ENCODE assay signal across 33 cellular contexts in the genomic region with DNA sequence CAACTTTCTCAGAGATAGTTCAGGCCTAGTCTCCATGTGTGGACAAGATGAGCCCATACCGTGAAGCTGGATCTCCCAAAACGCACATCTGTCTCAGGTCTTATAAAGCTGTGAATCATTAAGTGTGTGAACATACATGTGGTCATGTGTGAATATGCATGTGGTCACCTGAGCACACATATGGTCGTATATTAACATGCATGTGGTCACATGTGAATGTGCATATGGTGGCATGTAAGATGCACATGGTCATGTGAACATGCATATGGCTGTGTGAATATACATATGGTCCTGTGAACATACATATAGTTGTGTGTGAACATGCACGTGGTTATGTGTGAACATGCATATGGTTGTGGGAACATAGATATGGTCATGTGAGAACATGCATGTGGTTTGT.
"Had no signal": no experiment of that assay in that cellular context is flagged by ENCODE, and none has a peak within 500 bp of the region (broad histone marks: within the 10 kb centered on the region; RNA-seq: fewer than 3 reads in every experiment).

No MANE protein-coding gene starts in this region.

- H3K27ac ChIP-seq: adrenal gland, body of pancreas, brain microvascular endothelial cell, breast epithelium, cardiac muscle cell, VCaP had no signal

- H3K27me3 ChIP-seq: adrenal gland, body of pancreas, brain microvascular endothelial cell, breast epithelium, cardiac muscle cell had no signal

- FAIRE-seq: astrocyte, TTC549 had no signal

- DNase-seq: activated B cell treated with CpG ODN at 0.5 μM for 24 hours; activated CD4-positive, alpha-beta memory T cell treated with anti-CD3 and anti-CD28 coated beads, Interleukin-2, amount 10 ng/mL, durations not matched to agents 7 days and 5 days; activated CD4-positive, alpha-beta T cell treated with anti-CD3 and anti-CD28 coated beads for 1 hour; activated CD4-positive, alpha-beta T cell treated with anti-CD3 and anti-CD28 coated beads for 36 hours; activated CD4-positive, alpha-beta T cell treated with anti-CD3 and anti-CD28 coated beads for 48 hours; activated CD4-positive, alpha-beta T cell treated with anti-CD3 and anti-CD28 coated beads, Interleukin-2, amount 10 ng/mL, durations not matched to agents 7 days and 5 days; activated CD4-positive, alpha-beta T cell treated with anti-CD3 and anti-CD28 coated beads, Interleukin-2, amount 50 U/mL, for 48 hours; activated CD8-positive, alpha-beta memory T cell treated with anti-CD3 and anti-CD28 coated beads, Interleukin-2, amount 50 U/mL, for 4 hours; activated effector memory CD4-positive, alpha-beta T cell treated with anti-CD3 and anti-CD28 coated beads, Interleukin-2, amount 50 U/mL, for 16 hours; activated gamma-delta T cell treated with Interleukin-2 at 50 U/mL for 16 hours; activated naive CD4-positive, alpha-beta T cell; activated naive CD4-positive, alpha-beta T cell treated with anti-CD3 and anti-CD28 coated beads for 36 hours; activated naive CD4-positive, alpha-beta T cell treated with anti-CD3 and anti-CD28 coated beads, Interleukin-2, amount 50 U/mL, for 16 hours; activated naive CD8-positive, alpha-beta T cell treated with anti-CD3 and anti-CD28 coated beads for 36 hours; activated T-cell treated with anti-CD3 and anti-CD28 coated beads for 4 hours; activated T-cell treated with anti-CD3 and anti-CD28 coated beads, Interleukin-2, amount 50 U/mL, for 1 hour; activated T-cell treated with anti-CD3 and anti-CD28 coated beads, Interleukin-2, amount 50 U/mL, for 4 hours; activated T-cell treated with anti-CD3 and anti-CD28 coated beads, Interleukin-2, amount 50 U/mL, for 72 hours; adrenal gland; amniotic stem cell; aorta; body of pancreas; brain microvascular endothelial cell; caudate nucleus; cerebellar nuclear complex; T-helper 1 cell; T-helper 2 cell; T-helper 9 cell had no signal

- H3K4me3 ChIP-seq: adrenal gland, body of pancreas, breast epithelium, cardiac muscle cell had no signal

- H3K36me3 ChIP-seq: adrenal gland, brain microvascular endothelial cell, breast epithelium, cardiac muscle cell had no signal
